ENCODE assay signal across 1 cellular context in genomic region chr22:24142831-24143230, GRCh38.
TF ChIP-seq lines count a peak whose summit lies in the region.

No MANE protein-coding gene starts in this region.

TF ChIP-seq in H1, 55 proteins besides CTCF, POLR2A, EP300 and RAD21:
- TF ChIP-seq GTF2F1 (IDR thresholded peaks at IDR 0.05; ENCODE audit: borderline replicate concordance, low read depth, low read length), result no peak
- TF ChIP-seq KDM4A (IDR thresholded peaks at IDR 0.05; ENCODE audit: low read depth, low read length, severe bottlenecking), result no peak
- no peak for TF ChIP-seq CEBPB (IDR thresholded peaks at IDR 0.05; ENCODE audit: low read depth, low read length)
- TF ChIP-seq YY1 (IDR thresholded peaks at IDR 0.05; ENCODE audit: low read depth, low read length), result no peak
- TF ChIP-seq SP2 (IDR thresholded peaks at IDR 0.05; ENCODE audit: low read length), result no peak
- TF ChIP-seq SP4 (IDR thresholded peaks at IDR 0.05; ENCODE audit: low read length), result no peak
- TF ChIP-seq CBX8 (IDR thresholded peaks at IDR 0.05; ENCODE audit: borderline replicate concordance, low read depth, low read length), result no peak
